In the genomic region with DNA sequence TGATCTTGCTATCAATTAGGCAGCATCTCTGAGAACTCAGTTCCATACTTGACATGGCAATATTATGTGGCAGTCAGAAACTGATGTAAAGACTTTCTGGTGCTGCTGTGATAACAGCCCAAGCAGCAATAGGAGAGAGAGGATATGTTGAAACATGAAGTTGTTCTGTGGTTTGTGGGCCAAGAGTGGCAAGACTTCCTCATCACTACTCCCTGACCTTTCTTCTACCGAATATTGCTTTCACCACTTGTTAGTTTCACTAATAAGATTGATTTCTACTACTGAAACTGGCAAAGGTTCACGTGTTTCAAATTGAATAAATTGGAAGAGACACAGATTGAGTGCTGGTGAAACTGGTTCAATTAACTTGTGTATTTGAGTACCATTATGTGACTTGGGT, we compare ENCODE assay signal across 12 cellular contexts.
DNase-seq lines count a peak whose midpoint lies in the region; ATAC-seq and FAIRE-seq lines count a peak whose summit lies in the region.
"Had no signal": no experiment of that assay in that cellular context is flagged by ENCODE, and none has a peak within 500 bp of the region (broad histone marks: within the 10 kb centered on the region; RNA-seq: fewer than 3 reads in every experiment).

No MANE protein-coding gene starts in this region.

- DNase-seq in RCC 7860 (ENCODE audit: low spot score): peak; percentile 6
- peak; percentile 3 for DNase-seq in myocyte (ENCODE audit: low read depth)
- DNase-seq in activated T-cell treated with anti-CD3 and anti-CD28 coated beads, Interleukin-2, amount 50 U/mL, for 48 hours: no peak
- DNase-seq in DMS53 (lab: John Stamatoyannopoulos, UW): no peak
- DNase-seq in NCI-H2107 (lab: John Stamatoyannopoulos, UW): no peak
- no peak for DNase-seq in HAP-1 (ENCODE audit: low spot score in 2 of 2)
- DNase-seq: activated CD4-positive, alpha-beta memory T cell treated with anti-CD3 and anti-CD28 coated beads for 36 hours; adrenal gland; NCI-H1105; right cardiac atrium had no signal

- no peaks in the 10 kb centered on the region for H3K9me3 ChIP-seq in HAP-1
- H3K9me3 ChIP-seq: adrenal gland had no signal

- no peak overlapping the region for H3K4me3 ChIP-seq in HAP-1
- H3K4me3 ChIP-seq: adrenal gland had no signal

- no peaks in the 10 kb centered on the region for H3K27me3 ChIP-seq in HAP-1 (ENCODE audit: low read depth)
- H3K27me3 ChIP-seq: adrenal gland had no signal

- in situ Hi-C loops in HAP-1 (cut with MboI; ENCODE audit: low sequenced_read_pairs): no loop called here

- FAIRE-seq in RCC 7860 (lab: Jason Lieb, UNC): no peak

- H3K36me3 ChIP-seq in HAP-1 (replicated peaks): no peaks in the 10 kb centered on the region
- H3K36me3 ChIP-seq: adrenal gland had no signal

- no peaks in the 10 kb centered on the region for H3K4me1 ChIP-seq in HAP-1

- ATAC-seq in GM18858 (IDR thresholded peaks at IDR 0.05; ENCODE audit: unreplicated experiment) (peak; percentile 98), HG03064 (IDR thresholded peaks at IDR 0.05; ENCODE audit: low read depth, unreplicated experiment) (peak; percentile 63)
- ATAC-seq: right cardiac atrium had no signal

Comparison
In these comparisons a context has a peak if more than half of its experiments do, and no peak if none do; other contexts are left out.
1. DNase-seq: peak in RCC 7860 (single experiment) and myocyte (single experiment); none in activated T-cell treated with anti-CD3 and anti-CD28 coated beads, Interleukin-2, amount 50 U/mL, for 48 hours (0 of 2), DMS53 (single experiment), NCI-H2107 (single experiment) and HAP-1 (0 of 2).